In the genomic region with DNA sequence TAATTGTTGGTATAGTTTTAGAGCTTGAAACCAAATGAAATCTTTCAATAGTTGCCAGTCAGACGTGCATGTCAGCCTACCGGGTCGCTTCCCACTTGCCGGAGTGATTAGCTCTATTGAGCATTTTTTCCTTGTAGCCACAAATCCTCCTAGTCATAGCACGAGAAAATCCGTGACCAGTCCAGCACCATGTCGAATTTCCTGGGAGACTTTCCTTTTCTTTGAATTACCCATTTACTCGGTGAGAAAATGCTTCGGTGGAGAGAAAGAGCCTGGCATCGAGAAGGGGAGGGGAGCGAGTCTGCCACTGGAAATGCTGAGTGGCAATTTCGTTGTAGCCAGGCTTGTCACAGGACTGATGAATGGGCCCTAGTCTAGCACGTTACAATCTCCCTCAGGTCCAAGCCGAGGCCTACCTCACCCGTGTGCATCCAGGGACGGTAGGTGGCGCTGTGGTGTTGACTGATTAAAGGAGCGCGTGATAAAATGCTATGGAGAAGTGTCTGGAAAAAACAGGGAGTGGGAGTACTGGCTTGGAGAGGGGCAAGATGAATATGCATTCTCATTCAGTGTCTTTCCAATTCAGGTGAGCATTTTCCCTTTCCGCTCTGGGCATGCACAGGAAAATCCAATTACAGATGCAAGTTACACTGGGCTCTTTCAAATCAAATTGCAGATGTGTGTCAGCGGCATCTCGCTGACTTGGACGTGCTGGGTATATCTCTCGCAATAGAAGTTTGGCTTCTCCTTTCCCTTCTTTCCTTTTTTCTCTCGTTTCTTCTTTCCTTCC, we compare ENCODE assay signal across 8 cellular contexts.
A peak's percentile ranks its signal among the peaks of the same experiment; 100 is the strongest.
DNase-seq lines count a peak whose midpoint lies in the region; ATAC-seq and TF ChIP-seq lines count a peak whose summit lies in the region.

No MANE protein-coding gene starts in this region.

- H3K36me3 Mint-ChIP-seq in effector memory CD8-positive, alpha-beta T cell (ENCODE audit: insufficient read depth) = peaks cover 5% of the 10 kb centered on the region
- H3K36me3 Mint-ChIP-seq in mesothelial cell of epicardium = no peaks in the 10 kb centered on the region

- no peak overlapping the region for H3K4me3 Mint-ChIP-seq in effector memory CD8-positive, alpha-beta T cell
- H3K4me3 Mint-ChIP-seq in mesothelial cell of epicardium = peak overlapping the region; percentile 22

- H3K4me1 Mint-ChIP-seq in effector memory CD8-positive, alpha-beta T cell (ENCODE audit: low read depth in 2 of 2) = peaks cover 0 to 2% of the 10 kb centered on the region in 2 donors
- H3K4me1 Mint-ChIP-seq in mesothelial cell of epicardium = peaks cover 20% of the 10 kb centered on the region

- no peaks in the 10 kb centered on the region for H3K9me3 Mint-ChIP-seq in effector memory CD8-positive, alpha-beta T cell
- no peaks in the 10 kb centered on the region for H3K9me3 Mint-ChIP-seq in mesothelial cell of epicardium

- no peak overlapping the region for H3K27ac Mint-ChIP-seq in effector memory CD8-positive, alpha-beta T cell
- H3K27ac Mint-ChIP-seq in mesothelial cell of epicardium = peak overlapping the region; percentile 17

- TF ChIP-seq CTCF in mesothelial cell of epicardium (IDR thresholded peaks at IDR 0.05; ENCODE audit: unreplicated experiment) = peak; percentile 80

- H3K27me3 Mint-ChIP-seq in effector memory CD8-positive, alpha-beta T cell = peaks cover 0 to 9% of the 10 kb centered on the region in 2 donors
- H3K27me3 Mint-ChIP-seq in mesothelial cell of epicardium (ENCODE audit: low read depth) = peaks cover 4% of the 10 kb centered on the region

- in situ Hi-C loops in ACHN (cut with HindIII; ENCODE audit: low pct_ligation_motif_present, low pct_unique_long_range_greater_than_20kb, low sequenced_read_pairs) = no loop called here

- DNase-seq in ACHN (peak; percentile 53), NCI-H69 (lab: John Stamatoyannopoulos, UW) (peak; percentile 84), mesothelial cell of epicardium (ENCODE audit: low spot score in 2 of 2, unreplicated experiment in 2 of 2) (peak; percentile 73 to 91)
- peak; percentile 79 to 83 for DNase-seq in activated CD4-positive, alpha-beta T cell treated with anti-CD3 and anti-CD28 coated beads, Interleukin-2, amount 50 U/mL, for 48 hours
- DNase-seq in effector memory CD8-positive, alpha-beta T cell = peak; percentile 11 to 23 (median 18)
- peak; percentile 7 to 37 for DNase-seq in stimulated activated CD8-positive, alpha-beta memory T cell treated with anti-CD3 and anti-CD28 coated beads, Interleukin-4, amount 100 ng/mL, for 4 hours (ENCODE audit: low read depth in 2 of 2, low spot score in 1 of 2)

- ATAC-seq in GM18517 (IDR thresholded peaks at IDR 0.05; ENCODE audit: unreplicated experiment) (peak; percentile 51), HG03103 (IDR thresholded peaks at IDR 0.05; ENCODE audit: low read depth, unreplicated experiment) (peak; percentile 57)
- peak; percentile 46 for ATAC-seq in effector memory CD8-positive, alpha-beta T cell (replicated peaks)

Comparison
In these comparisons a context has a peak if more than half of its experiments do, and no peak if none do; other contexts are left out.
1. Peak in every context shown above with its lines: DNase-seq and ATAC-seq.
2. DNase-seq: peak in every context shown above with its lines; median percentile 84 in NCI-H69; 82 in mesothelial cell of epicardium; 81 in activated CD4-positive, alpha-beta T cell treated with anti-CD3 and anti-CD28 coated beads, Interleukin-2, amount 50 U/mL, for 48 hours; 53 in ACHN; 22 in stimulated activated CD8-positive, alpha-beta memory T cell treated with anti-CD3 and anti-CD28 coated beads, Interleukin-4, amount 100 ng/mL, for 4 hours; 18 in effector memory CD8-positive, alpha-beta T cell.